8 cellular contexts compared by ENCODE assay signal in genomic region chr17:75779987-75780889, GRCh38. TPM values are rescaled to one million over a fixed set of nuclear protein-coding genes. Genes with fewer than 3 reads are reported as not detected.
DNase-seq lines count a peak whose midpoint lies in the region; ATAC-seq and TF ChIP-seq lines count a peak whose summit lies in the region.

No MANE protein-coding gene starts in this region.

- H3K4me1 ChIP-seq in left ventricle myocardium inferior (peaks cover 67% of the 10 kb centered on the region), right cardiac atrium (ENCODE audit: control insufficient read depth, insufficient read depth, low read length) (peaks cover 7% of the 10 kb centered on the region), upper lobe of left lung (peaks cover 37 to 62% (median 44%) of the 10 kb centered on the region in 4 donors)

- 22% methylated on average over 5 of the region's 5 CpGs for WGBS in right cardiac atrium
- 21 to 23% methylated on average over 5 of the region's 5 CpGs for WGBS in upper lobe of left lung, 2 donors

- TF ChIP-seq CTCF in left ventricle myocardium inferior (IDR thresholded peaks at IDR 0.05; ENCODE audit: borderline replicate concordance) (no peak), upper lobe of left lung (IDR thresholded peaks at IDR 0.05) (no peak)

- no peaks in the 10 kb centered on the region for H3K9me3 ChIP-seq in left ventricle myocardium inferior (replicated peaks)
- H3K9me3 ChIP-seq in right cardiac atrium (ENCODE audit: control insufficient read depth, low read length), result no peaks in the 10 kb centered on the region
- H3K9me3 ChIP-seq in upper lobe of left lung, result no peaks in the 10 kb centered on the region

- DNase-seq in left ventricle myocardium inferior (no peak), right cardiac atrium (no peak), middle frontal gyrus (ENCODE audit: extremely low spot score, low spot score) (peak; percentile 100), upper lobe of left lung (no peak), putamen (ENCODE audit: low spot score) (no peak)
- DNase-seq in effector CD4-positive, alpha-beta T cell, result no peak

- TF ChIP-seq EP300 in upper lobe of left lung (IDR thresholded peaks at IDR 0.05), result no peak

- H3K36me3 ChIP-seq in left ventricle myocardium inferior (peaks cover 39% of the 10 kb centered on the region), upper lobe of left lung (peaks cover 11 to 39% (median 18%) of the 10 kb centered on the region in 4 donors)

- H3K27me3 ChIP-seq in left ventricle myocardium inferior (ENCODE audit: low read depth), result no peaks in the 10 kb centered on the region
- H3K27me3 ChIP-seq in right cardiac atrium (ENCODE audit: control insufficient read depth, insufficient read depth), result no peaks in the 10 kb centered on the region
- no peaks in the 10 kb centered on the region for H3K27me3 ChIP-seq in upper lobe of left lung

- H3K4me3 ChIP-seq in left ventricle myocardium inferior, result peak overlapping the region; percentile 97
- no peak overlapping the region for H3K4me3 ChIP-seq in right cardiac atrium (ENCODE audit: low read length)
- peak overlapping the region in 1 of 4 donors; percentile 89 for H3K4me3 ChIP-seq in upper lobe of left lung

- peak overlapping the region; percentile 97 for H3K27ac ChIP-seq in left ventricle myocardium inferior (replicated peaks)
- H3K27ac ChIP-seq in right cardiac atrium (ENCODE audit: low read length), result no peak overlapping the region
- H3K27ac ChIP-seq in angular gyrus (ENCODE audit: low read depth, low read length), result peak overlapping the region; percentile 70
- peak overlapping the region in 3 of 4 donors; percentile 99 for H3K27ac ChIP-seq in upper lobe of left lung

- no peak for TF ChIP-seq POLR2A in upper lobe of left lung (IDR thresholded peaks at IDR 0.05)

- ATAC-seq in right cardiac atrium, result no peak
- ATAC-seq in upper lobe of left lung (ENCODE audit: low FRiP score in 2 of 2), result no peak
- ATAC-seq in GM21737 (IDR thresholded peaks at IDR 0.05; ENCODE audit: unreplicated experiment), result no peak

- intact Hi-C loops in left ventricle myocardium inferior (cut with micrococcal nuclease), result loop anchor here (5.0 kb wide), 1 partner anchor 77 kb away; the partner anchor contains the start of gene WBP2
- intact Hi-C loops in right cardiac atrium (cut with DNase I), result loop anchor here in 1 of 4 donors (10.0 kb wide), 1 partner anchor 115 kb away; the partner anchor contains the start of gene TRIM65

RNA-seq across cellular contexts. Expression of gene UNK, which starts 4.4 kb away (rescaled TPM):
- total RNA-seq in left ventricle myocardium inferior (14.7 TPM), right cardiac atrium (10 to 100 TPM; 18.2 to 22.5 (median 19.9) TPM), upper lobe of left lung (10 to 100 TPM; 22.4 to 97.4 (median 31.4) TPM)
- polyA plus RNA-seq in right cardiac atrium, result 20.8 TPM

RNA-seq across cellular contexts. Expression of gene GALK1, which starts 15.2 kb away (rescaled TPM):
- total RNA-seq in left ventricle myocardium inferior (19.1 TPM), right cardiac atrium (10 to 100 TPM; 15.9 to 19.5 (median 17.3) TPM), upper lobe of left lung (10 to 100 TPM; 18.9 to 65.7 (median 40.6) TPM)
- 22.6 TPM for polyA plus RNA-seq in right cardiac atrium

RNA-seq across cellular contexts. Expression of gene ITGB4, which starts 59.0 kb away (rescaled TPM):
- 10.6 TPM for total RNA-seq in left ventricle myocardium inferior
- 10 to 100 TPM; 19.9 to 29.7 (median 23.6) TPM for total RNA-seq in right cardiac atrium
- polyA plus RNA-seq in right cardiac atrium, result 12.7 TPM
- 10 to 100 TPM; 16.8 to 75.2 (median 41.2) TPM for total RNA-seq in upper lobe of left lung
